Comparison of ENCODE assay signal across 18 cellular contexts in genomic region chr1:201258763-201259230, GRCh38. TPM values are rescaled to one million over a fixed set of nuclear protein-coding genes. Genes with fewer than 3 reads are reported as not detected.
DNase-seq lines count a peak whose midpoint lies in the region; ATAC-seq and TF ChIP-seq lines count a peak whose summit lies in the region.
"Had no signal": no experiment of that assay in that cellular context is flagged by ENCODE, and none has a peak within 500 bp of the region (broad histone marks: within the 10 kb centered on the region; RNA-seq: fewer than 3 reads in every experiment).

No MANE protein-coding gene starts in this region.

- H3K27me3 ChIP-seq in PC-9 (ENCODE audit: insufficient read depth, low read depth) (no peaks in the 10 kb centered on the region), esophagus squamous epithelium (peaks cover 0 to 41% (median 0%) of the 10 kb centered on the region in 4 donors)
- H3K27me3 ChIP-seq: SJCRH30 had no signal

- no peaks in the 10 kb centered on the region for H3K9me3 Mint-ChIP-seq in activated CD8-positive, alpha-beta memory T cell treated with anti-CD3 and anti-CD28 coated beads, Interleukin-2, amount 10 ng/mL, durations not matched to agents 7 days and 5 days (ENCODE audit: low read depth)
- H3K9me3 Mint-ChIP-seq: HFFc6 had no signal

- H2AFZ ChIP-seq in PC-9 = no peak overlapping the region

- no peaks in the 10 kb centered on the region for H3K9me3 ChIP-seq in PC-9 (ENCODE audit: insufficient read depth, low read depth)
- H3K9me3 ChIP-seq in esophagus squamous epithelium = no peaks in the 10 kb centered on the region
- H3K9me3 ChIP-seq: A549, Caco-2, SJCRH30 had no signal

- no peak overlapping the region for H3K27ac Mint-ChIP-seq in activated CD8-positive, alpha-beta memory T cell treated with anti-CD3 and anti-CD28 coated beads, Interleukin-2, amount 10 ng/mL, durations not matched to agents 7 days and 5 days
- H3K27ac Mint-ChIP-seq: HFFc6 had no signal

- no peaks in the 10 kb centered on the region for H3F3A ChIP-seq in PC-9 (ENCODE audit: insufficient read depth, low read depth)

- 71% methylated on average over 2 of the region's 14 CpGs; no CpG with 5 or more reads in 1 of the 2 donors for WGBS in esophagus squamous epithelium, 2 donors

- no peak for TF ChIP-seq POLR2A in esophagus squamous epithelium (IDR thresholded peaks at IDR 0.05)

- CTCF ChIA-PET in activated CD8-positive, alpha-beta memory T cell treated with anti-CD3 and anti-CD28 coated beads, Interleukin-2, amount 10 ng/mL, durations not matched to agents 7 days and 5 days (lab: Charles Lee) = no interaction called here
- CTCF ChIA-PET in PC-9 (lab: Charles Lee) = interaction anchor here (0.6 to 2.0 kb wide), 4 partner anchors 18 to 88 kb away, joined by 6 to 18 read pairs (median 9); no protein-coding TSS in a partner anchor

- POLR2A ChIA-PET in PC-9 (lab: Charles Lee; ENCODE audit: unreplicated experiment) = no interaction called here

- H3K4me2 ChIP-seq in PC-9 = peak overlapping the region; percentile 75; the same call in 1 of the 2 replicates
- H3K4me2 ChIP-seq: A549 had no signal

- H4K20me1 ChIP-seq in PC-9 (ENCODE audit: insufficient read depth) = no peaks in the 10 kb centered on the region

- H3K36me3 Mint-ChIP-seq in activated CD8-positive, alpha-beta memory T cell treated with anti-CD3 and anti-CD28 coated beads, Interleukin-2, amount 10 ng/mL, durations not matched to agents 7 days and 5 days = no peaks in the 10 kb centered on the region

- H3K27me3 Mint-ChIP-seq in activated CD8-positive, alpha-beta memory T cell treated with anti-CD3 and anti-CD28 coated beads, Interleukin-2, amount 10 ng/mL, durations not matched to agents 7 days and 5 days = peaks cover 11% of the 10 kb centered on the region

- H3K9me2 ChIP-seq in PC-9 (ENCODE audit: insufficient read depth) = no peaks in the 10 kb centered on the region

- H3K79me2 ChIP-seq in PC-9 (ENCODE audit: low read depth) = no peaks in the 10 kb centered on the region

- H3K4me1 ChIP-seq in PC-9 (replicated peaks; ENCODE audit: insufficient read depth) (peaks cover 15% of the 10 kb centered on the region; the same call in 1 of the 2 replicates), esophagus squamous epithelium (peaks cover 23 to 46% (median 27%) of the 10 kb centered on the region in 3 donors)
- H3K4me1 ChIP-seq: Caco-2 had no signal

- H3K4me3 ChIP-seq in PC-9 = no peak overlapping the region
- no peak overlapping the region for H3K4me3 ChIP-seq in esophagus squamous epithelium
- H3K4me3 ChIP-seq: A549, SJCRH30 had no signal

- H3K27ac ChIP-seq in PC-9 = no peak overlapping the region
- peak overlapping the region in 3 of 4 donors; percentile 77 to 85 (median 83) for H3K27ac ChIP-seq in esophagus squamous epithelium
- H3K27ac ChIP-seq: HL-60, SJCRH30 had no signal

- intact Hi-C loops in PC-9 (cut with micrococcal nuclease; ENCODE audit: unreplicated experiment) (no loop called here), esophagus squamous epithelium (cut with DNase I) (loop anchor here (5.0 kb wide), 1 partner anchor 89 kb away; no protein-coding TSS in a partner anchor), left colon (cut with DNase I, micrococcal nuclease) (no loop called here)

- TF ChIP-seq CTCF in PC-9 (conservative IDR thresholded peaks at IDR 0.05) (no peak), esophagus squamous epithelium (IDR thresholded peaks at IDR 0.05) (no peak)

- H3K4me3 Mint-ChIP-seq in activated CD8-positive, alpha-beta memory T cell treated with anti-CD3 and anti-CD28 coated beads, Interleukin-2, amount 10 ng/mL, durations not matched to agents 7 days and 5 days = no peak overlapping the region

- H3K36me3 ChIP-seq in PC-9 (ENCODE audit: low read depth) (no peaks in the 10 kb centered on the region), esophagus squamous epithelium (no peaks in the 10 kb centered on the region)
- H3K36me3 ChIP-seq: SJCRH30 had no signal

- ATAC-seq in activated CD8-positive, alpha-beta memory T cell treated with anti-CD3 and anti-CD28 coated beads, Interleukin-2, amount 10 ng/mL, durations not matched to agents 7 days and 5 days = no peak
- ATAC-seq in left colon = no peak
- ATAC-seq: A549 had no signal

- H3K4me1 Mint-ChIP-seq in activated CD8-positive, alpha-beta memory T cell treated with anti-CD3 and anti-CD28 coated beads, Interleukin-2, amount 10 ng/mL, durations not matched to agents 7 days and 5 days = peaks cover 2% of the 10 kb centered on the region

- peak; percentile 37 for DNase-seq in activated CD8-positive, alpha-beta memory T cell treated with anti-CD3 and anti-CD28 coated beads, Interleukin-2, amount 10 ng/mL, durations not matched to agents 7 days and 5 days
- DNase-seq in activated CD8-positive, alpha-beta memory T cell treated with anti-CD3 and anti-CD28 coated beads, Interleukin-2, amount 50 U/mL, for 48 hours = no peak
- no peak for DNase-seq in PC-9
- no peak for DNase-seq in esophagus squamous epithelium (lab: John Stamatoyannopoulos, UW)
- peak; percentile 1 for DNase-seq in retina
- no peak for DNase-seq in left colon
- DNase-seq in GM19240 (ENCODE audit: insufficient read length, low spot score) = no peak
- no peak for DNase-seq in LoVo (ENCODE audit: low spot score)
- DNase-seq: GOT3, HFFc6, NCI-H2029, NCI-H2171 treated with DMSO at 0.1 percent for 48 hours, NCI-H510A treated with DMSO at 0.1 percent for 48 hours, SJCRH30 had no signal

- no TSS peak for BruUV-seq in PC-9 (replicated peaks; lab: Mats Ljungman, UMichigan)

RNA-seq across cellular contexts. Expression of gene PKP1, which starts 24.5 kb away (rescaled TPM):
- total RNA-seq in activated CD8-positive, alpha-beta memory T cell treated with anti-CD3 and anti-CD28 coated beads, Interleukin-2, amount 10 ng/mL, durations not matched to agents 7 days and 5 days = not detected
- total RNA-seq in PC-9 (2021) (0.94 and 1.1 TPM in 2 replicates), esophagus squamous epithelium (100 to 1,000 TPM; 263 to 706 (median 410) TPM), left colon (under 1 TPM; 0.18 to 0.42 TPM)
- total RNA-seq: Caco-2, HFFc6, RPMI7951, SJCRH30 had no signal

Comparison
In these comparisons a context has a peak if more than half of its experiments do, and no peak if none do; other contexts are left out.
1. DNase-seq: peak in activated CD8-positive, alpha-beta memory T cell treated with anti-CD3 and anti-CD28 coated beads, Interleukin-2, amount 10 ng/mL, durations not matched to agents 7 days and 5 days (single experiment) and retina (single experiment); none in activated CD8-positive, alpha-beta memory T cell treated with anti-CD3 and anti-CD28 coated beads, Interleukin-2, amount 50 U/mL, for 48 hours (single experiment), PC-9 (0 of 2), esophagus squamous epithelium (single experiment), left colon (0 of 2), GM19240 (single experiment) and LoVo (single experiment).
2. RNA of gene PKP1, which starts 24.5 kb away (total RNA-seq): 263 to 706 TPM in esophagus squamous epithelium; 0.94 to 1.1 TPM in PC-9, 0.18 to 0.42 TPM in left colon and not detected in activated CD8-positive, alpha-beta memory T cell treated with anti-CD3 and anti-CD28 coated beads, Interleukin-2, amount 10 ng/mL, durations not matched to agents 7 days and 5 days; every median in the first group is over 100 times any median in the second.